1 cellular context compared by ENCODE assay signal in the genomic region with DNA sequence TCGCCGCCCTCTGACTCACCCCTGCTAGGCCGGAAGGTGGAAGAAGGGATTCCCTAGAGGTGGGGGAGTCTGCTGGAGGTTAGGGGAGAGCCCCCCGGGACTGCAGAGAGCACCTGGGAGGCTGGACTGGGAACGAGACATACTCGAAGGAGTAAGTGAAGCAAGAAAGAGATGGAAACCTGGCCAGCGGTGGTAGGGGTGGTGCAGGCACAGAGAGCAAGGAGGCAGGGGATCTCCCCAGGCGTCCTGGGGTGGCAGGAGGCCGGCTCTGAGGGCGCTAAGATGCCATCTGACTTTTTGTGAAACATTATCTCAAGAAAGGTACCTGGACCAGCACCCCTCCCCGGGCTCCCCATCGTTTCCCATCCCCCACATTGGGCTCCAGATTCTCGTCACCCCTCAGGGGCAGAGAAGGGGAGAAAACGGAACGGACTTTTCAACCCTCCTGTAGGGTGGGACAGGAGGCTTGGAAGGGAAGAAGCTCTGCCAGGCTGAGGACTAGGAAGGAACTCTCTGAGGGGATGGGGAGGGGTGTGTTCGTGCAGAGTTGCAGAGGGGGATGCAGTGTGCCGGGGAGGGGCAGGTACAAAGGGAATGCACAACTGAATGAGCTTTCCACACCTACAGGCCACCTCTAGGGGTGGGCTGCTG.
TF ChIP-seq lines count a peak whose summit lies in the region.

No MANE protein-coding gene starts in this region.

TF ChIP-seq in HepG2, 621 proteins besides CTCF, POLR2A, EP300 and RAD21:
- TF ChIP-seq ZFAT (CRISPR knock-in tag; conservative IDR thresholded peaks at IDR 0.05) (no peak), TMF1 (CRISPR knock-in tag; IDR thresholded peaks at IDR 0.05; ENCODE audit: low read depth) (no peak), DZIP1 (CRISPR knock-in tag; IDR thresholded peaks at IDR 0.05) (no peak), ZFP91 (CRISPR knock-in tag; IDR thresholded peaks at IDR 0.05; ENCODE audit: borderline replicate concordance) (peak; percentile 50; the same call in 1 of the 2 replicates), ZNF615 (CRISPR knock-in tag; IDR thresholded peaks at IDR 0.05; ENCODE audit: borderline replicate concordance) (0 out of 2 replicates have a peak, but pooled peaks have one; percentile 50), FOXO1 (CRISPR knock-in tag; IDR thresholded peaks at IDR 0.05) (0 out of 2 replicates have a peak, but pooled peaks have one; percentile 1), ZNF557 (CRISPR knock-in tag; IDR thresholded peaks at IDR 0.05) (no peak), ARID4A (CRISPR knock-in tag; IDR thresholded peaks at IDR 0.05; ENCODE audit: borderline replicate concordance) (no peak), GFI1 (CRISPR knock-in tag; IDR thresholded peaks at IDR 0.05; ENCODE audit: borderline replicate concordance) (0 out of 2 replicates have a peak, but pooled peaks have one; percentile 20), ZNF687 (CRISPR knock-in tag; IDR thresholded peaks at IDR 0.05) (peak; percentile 8), ZNF17 (CRISPR knock-in tag; IDR thresholded peaks at IDR 0.05) (peak; percentile 86; the same call in 1 of the 2 replicates), DNMT3B (CRISPR knock-in tag; conservative IDR thresholded peaks at IDR 0.05) (no peak), ZNF747 (CRISPR knock-in tag; IDR thresholded peaks at IDR 0.05; ENCODE audit: borderline replicate concordance) (0 out of 2 replicates have a peak, but pooled peaks have one; percentile 5), IKZF1 (IDR thresholded peaks at IDR 0.05) (no peak), ZNF75D (CRISPR knock-in tag; IDR thresholded peaks at IDR 0.05; ENCODE audit: borderline replicate concordance) (peak; percentile 68; the same call in 1 of the 2 replicates), NFYC (CRISPR knock-in tag; IDR thresholded peaks at IDR 0.05) (no peak), MAFG (CRISPR knock-in tag; IDR thresholded peaks at IDR 0.05) (no peak), ZC3H4 (CRISPR knock-in tag; IDR thresholded peaks at IDR 0.05; ENCODE audit: borderline replicate concordance) (no peak)
- TF ChIP-seq, protein P1, sequence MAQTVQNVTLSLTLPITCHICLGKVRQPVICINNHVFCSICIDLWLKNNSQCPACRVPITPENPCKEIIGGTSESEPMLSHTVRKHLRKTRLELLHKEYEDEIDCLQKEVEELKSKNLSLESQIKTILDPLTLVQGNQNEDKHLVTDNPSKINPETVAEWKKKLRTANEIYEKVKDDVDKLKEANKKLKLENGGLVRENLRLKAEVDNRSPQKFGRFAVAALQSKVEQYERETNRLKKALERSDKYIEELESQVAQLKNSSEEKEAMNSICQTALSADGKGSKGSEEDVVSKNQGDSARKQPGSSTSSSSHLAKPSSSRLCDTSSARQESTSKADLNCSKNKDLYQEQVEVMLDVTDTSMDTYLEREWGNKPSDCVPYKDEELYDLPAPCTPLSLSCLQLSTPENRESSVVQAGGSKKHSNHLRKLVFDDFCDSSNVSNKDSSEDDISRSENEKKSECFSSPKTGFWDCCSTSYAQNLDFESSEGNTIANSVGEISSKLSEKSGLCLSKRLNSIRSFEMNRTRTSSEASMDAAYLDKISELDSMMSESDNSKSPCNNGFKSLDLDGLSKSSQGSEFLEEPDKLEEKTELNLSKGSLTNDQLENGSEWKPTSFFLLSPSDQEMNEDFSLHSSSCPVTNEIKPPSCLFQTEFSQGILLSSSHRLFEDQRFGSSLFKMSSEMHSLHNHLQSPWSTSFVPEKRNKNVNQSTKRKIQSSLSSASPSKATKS (CRISPR knock-in tag; IDR thresholded peaks at IDR 0.05) = peak; percentile 30; the same call in 1 of the 2 replicates
- TF ChIP-seq, protein P2, sequence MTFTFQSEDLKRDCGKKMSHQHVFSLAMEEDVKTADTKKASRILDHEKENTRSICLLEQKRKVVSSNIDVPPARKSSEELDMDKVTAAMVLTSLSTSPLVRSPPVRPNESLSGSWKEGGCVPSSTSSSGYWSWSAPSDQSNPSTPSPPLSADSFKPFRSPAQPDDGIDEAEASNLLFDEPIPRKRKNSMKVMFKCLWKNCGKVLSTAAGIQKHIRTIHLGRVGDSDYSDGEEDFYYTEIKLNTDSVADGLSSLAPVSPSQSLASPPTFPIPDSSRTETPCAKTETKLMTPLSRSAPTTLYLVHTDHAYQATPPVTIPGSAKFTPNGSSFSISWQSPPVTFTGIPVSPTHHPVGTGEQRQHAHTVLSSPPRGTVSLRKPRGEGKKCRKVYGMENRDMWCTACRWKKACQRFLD (CRISPR knock-in tag; IDR thresholded peaks at IDR 0.05; ENCODE audit: borderline replicate concordance) = 0 out of 2 replicates have a peak, but pooled peaks have one; percentile 9
- TF ChIP-seq, protein P3, sequence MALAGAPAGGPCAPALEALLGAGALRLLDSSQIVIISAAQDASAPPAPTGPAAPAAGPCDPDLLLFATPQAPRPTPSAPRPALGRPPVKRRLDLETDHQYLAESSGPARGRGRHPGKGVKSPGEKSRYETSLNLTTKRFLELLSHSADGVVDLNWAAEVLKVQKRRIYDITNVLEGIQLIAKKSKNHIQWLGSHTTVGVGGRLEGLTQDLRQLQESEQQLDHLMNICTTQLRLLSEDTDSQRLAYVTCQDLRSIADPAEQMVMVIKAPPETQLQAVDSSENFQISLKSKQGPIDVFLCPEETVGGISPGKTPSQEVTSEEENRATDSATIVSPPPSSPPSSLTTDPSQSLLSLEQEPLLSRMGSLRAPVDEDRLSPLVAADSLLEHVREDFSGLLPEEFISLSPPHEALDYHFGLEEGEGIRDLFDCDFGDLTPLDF (CRISPR knock-in tag; IDR thresholded peaks at IDR 0.05) = 0 out of 2 replicates have a peak, but pooled peaks have one; percentile 0
TF ChIP-seq in HepG2: peak in this region for 11.
